Comparison of ENCODE assay signal across 10 cellular contexts in genomic region chr3:73490453-73491311, GRCh38.
DNase-seq lines count a peak whose midpoint lies in the region; ATAC-seq and TF ChIP-seq lines count a peak whose summit lies in the region.
"Had no signal": no experiment of that assay in that cellular context is flagged by ENCODE, and none has a peak within 500 bp of the region (broad histone marks: within the 10 kb centered on the region; RNA-seq: fewer than 3 reads in every experiment).

No MANE protein-coding gene starts in this region.

- H3K27me3 ChIP-seq in endodermal cell (ENCODE audit: control insufficient read depth, insufficient read depth, low read length, poor library complexity, severe bottlenecking) (no peaks in the 10 kb centered on the region), left lung (no peaks in the 10 kb centered on the region), upper lobe of left lung (no peaks in the 10 kb centered on the region), neural progenitor cell (no peaks in the 10 kb centered on the region)

- H3K4me1 ChIP-seq in endodermal cell (ENCODE audit: control insufficient read depth, insufficient read depth, low read length): peaks cover 16% of the 10 kb centered on the region
- H3K4me1 ChIP-seq in left lung: peaks cover 0 to 8% of the 10 kb centered on the region in 2 donors
- peaks cover 0 to 16% (median 5%) of the 10 kb centered on the region in 4 donors for H3K4me1 ChIP-seq in upper lobe of left lung
- H3K4me1 ChIP-seq in neural progenitor cell: no peaks in the 10 kb centered on the region

- 30 to 43% methylated on average over 4 to 8 of the region's 8 CpGs for WGBS in endodermal cell (ENCODE audit: insufficient coverage in 1 of 2, insufficient read length in 1 of 2), 2 experiments
- 30 to 45% methylated on average over 6 to 8 of the region's 8 CpGs for WGBS in upper lobe of left lung, 2 donors

- no peak overlapping the region for H3K4me3 ChIP-seq in endodermal cell (ENCODE audit: low read length)
- no peak overlapping the region for H3K4me3 ChIP-seq in left lung
- H3K4me3 ChIP-seq in upper lobe of left lung: no peak overlapping the region
- H3K4me3 ChIP-seq in neural progenitor cell: no peak overlapping the region

- TF ChIP-seq CTCF in endodermal cell (conservative IDR thresholded peaks at IDR 0.05) (no peak), left lung (IDR thresholded peaks at IDR 0.05) (no peak), upper lobe of left lung (IDR thresholded peaks at IDR 0.05) (no peak), neural progenitor cell (IDR thresholded peaks at IDR 0.05) (no peak)

- no peak for TF ChIP-seq POLR2A in upper lobe of left lung (IDR thresholded peaks at IDR 0.05)

- H3K4me1 Mint-ChIP-seq in endodermal cell: peaks cover 37% of the 10 kb centered on the region
- H3K4me1 Mint-ChIP-seq in neural progenitor cell: peaks cover 34% of the 10 kb centered on the region

- H3K9ac ChIP-seq in endodermal cell (ENCODE audit: extremely low read depth, low read length, poor library complexity, severe bottlenecking): no peak overlapping the region
- H3K9ac ChIP-seq in neural progenitor cell: no peak overlapping the region

- no peak for TF ChIP-seq EP300 in upper lobe of left lung (IDR thresholded peaks at IDR 0.05)

- H3K36me3 Mint-ChIP-seq in endodermal cell (ENCODE audit: low read depth) (no peaks in the 10 kb centered on the region), neural progenitor cell (no peaks in the 10 kb centered on the region)

- H3K4me2 ChIP-seq in neural progenitor cell: no peak overlapping the region

- no peaks in the 10 kb centered on the region for H3K9me3 Mint-ChIP-seq in endodermal cell
- no peaks in the 10 kb centered on the region for H3K9me3 Mint-ChIP-seq in neural progenitor cell

- no peaks in the 10 kb centered on the region for H3K79me2 ChIP-seq in neural progenitor cell (ENCODE audit: low read depth)

- peak; percentile 13 for DNase-seq in NCI-H2196 (lab: John Stamatoyannopoulos, UW; ENCODE audit: unreplicated experiment)
- no peak for DNase-seq in NCI-H2196 treated with DMSO at 0.1 percent for 48 hours (lab: John Stamatoyannopoulos, UW; ENCODE audit: unreplicated experiment)
- DNase-seq in endodermal cell: peak; percentile 81
- peak in 1 of 2 donors; percentile 56 for DNase-seq in left lung
- peak in 1 of 2 donors; percentile 59 for DNase-seq in upper lobe of left lung
- DNase-seq in 8988T: no peak
- no peak for DNase-seq in neural progenitor cell (ENCODE audit: low spot score)
- DNase-seq in substantia nigra (lab: John Stamatoyannopoulos, UW): no peak
- DNase-seq: activated T-cell treated with anti-CD3 and anti-CD28 coated beads for 4 hours, foreskin melanocyte had no signal

- H4K20me1 ChIP-seq in neural progenitor cell (ENCODE audit: low read depth): no peaks in the 10 kb centered on the region

- ATAC-seq in left lung (peak; percentile 94), upper lobe of left lung (ENCODE audit: low FRiP score in 2 of 2) (peak; percentile 50 to 64)

- no peaks in the 10 kb centered on the region for H3K27me3 Mint-ChIP-seq in endodermal cell (ENCODE audit: insufficient read depth)
- no peaks in the 10 kb centered on the region for H3K27me3 Mint-ChIP-seq in neural progenitor cell (ENCODE audit: insufficient read depth, low read depth)

- H3K27ac ChIP-seq in endodermal cell (ENCODE audit: low read depth, low read length) (no peak overlapping the region), left lung (peak overlapping the region in 1 of 2 donors; percentile 44), upper lobe of left lung (no peak overlapping the region), neural progenitor cell (no peak overlapping the region), substantia nigra (ENCODE audit: low read depth, low read length, poor library complexity, severe bottlenecking) (no peak overlapping the region)

- intact Hi-C loops in left lung (cut with DNase I): no loop called here

- H3K27ac Mint-ChIP-seq in endodermal cell (peak overlapping the region; percentile 58), neural progenitor cell (no peak overlapping the region)

- H3K36me3 ChIP-seq in endodermal cell (ENCODE audit: control insufficient read depth, insufficient read depth, low read length): no peaks in the 10 kb centered on the region
- H3K36me3 ChIP-seq in left lung: no peaks in the 10 kb centered on the region
- H3K36me3 ChIP-seq in upper lobe of left lung: no peaks in the 10 kb centered on the region
- H3K36me3 ChIP-seq in neural progenitor cell: no peaks in the 10 kb centered on the region

- H2AFZ ChIP-seq in neural progenitor cell (replicated peaks): no peak overlapping the region

- H3K9me3 ChIP-seq in endodermal cell (ENCODE audit: control insufficient read depth, low read length) (no peaks in the 10 kb centered on the region), left lung (no peaks in the 10 kb centered on the region), upper lobe of left lung (no peaks in the 10 kb centered on the region), neural progenitor cell (ENCODE audit: low read depth) (no peaks in the 10 kb centered on the region)

- H3K4me3 Mint-ChIP-seq in endodermal cell: no peak overlapping the region
- H3K4me3 Mint-ChIP-seq in neural progenitor cell: no peak overlapping the region

- H3F3A ChIP-seq in neural progenitor cell (ENCODE audit: low read depth): no peaks in the 10 kb centered on the region

Comparison
In these comparisons a context has a peak if more than half of its experiments do, and no peak if none do; other contexts are left out.
1. DNase-seq: peak in NCI-H2196 (single experiment) and endodermal cell (single experiment); none in NCI-H2196 treated with DMSO at 0.1 percent for 48 hours (single experiment), 8988T (single experiment), neural progenitor cell (single experiment) and substantia nigra (0 of 49).